ENCODE assay signal across 9 cellular contexts in genomic region chr15:41501961-41502786, GRCh38. TPM values are rescaled to one million over a fixed set of nuclear protein-coding genes. Genes with fewer than 3 reads are reported as not detected.
DNase-seq lines count a peak whose midpoint lies in the region; ATAC-seq and TF ChIP-seq lines count a peak whose summit lies in the region.
"Had no signal": no experiment of that assay in that cellular context is flagged by ENCODE, and none has a peak within 500 bp of the region (broad histone marks: within the 10 kb centered on the region; RNA-seq: fewer than 3 reads in every experiment).

No MANE protein-coding gene starts in this region.

- H3K27ac Mint-ChIP-seq in CD4-positive, alpha-beta T cell: no peak overlapping the region
- no peak overlapping the region for H3K27ac Mint-ChIP-seq in dendritic cell treated with granulocyte-macrophage colony-stimulating factor and Interleukin-4, amounts not matched to agents 40 ng/mL and 50 ng/mL, for 4 days

- intact Hi-C loops in CD4-positive, alpha-beta T cell (cut with DNase I, micrococcal nuclease): no loop called here
- intact Hi-C loops in dendritic cell treated with granulocyte-macrophage colony-stimulating factor and Interleukin-4, amounts not matched to agents 40 ng/mL and 50 ng/mL, for 4 days (cut with micrococcal nuclease): no loop called here

- peak; percentile 83 for ATAC-seq in CD4-positive, alpha-beta T cell (ENCODE audit: poor library complexity)
- ATAC-seq in GM21717 (IDR thresholded peaks at IDR 0.05; ENCODE audit: unreplicated experiment): no peak

- POLR2A ChIA-PET in CD4-positive, alpha-beta T cell (lab: Charles Lee): interaction anchor here (0.9 to 1.4 kb wide), 4 partner anchors 9 to 170 kb away, joined by 3 to 6 read pairs (median 4); partner anchors contain the start of genes ITPKA, NUSAP1 and OIP5

- DNase-seq in CD4-positive, alpha-beta T cell: peak in 3 of 10 experiments; percentile 29 to 52 (median 37)
- DNase-seq in SK-N-MC (ENCODE audit: low read depth, low spot score) (no peak), COLO829 (ENCODE audit: low spot score) (no peak), HuH-7.5 (ENCODE audit: low spot score) (no peak), 8988T (no peak)
- DNase-seq: left cardiac atrium had no signal

- H4K20me1 ChIP-seq in neural cell (ENCODE audit: insufficient read depth): no peaks in the 10 kb centered on the region

- H2AFZ ChIP-seq in neural cell (ENCODE audit: low read depth, low read length): no peak overlapping the region

- no peak for TF ChIP-seq EP300 in neural cell (conservative IDR thresholded peaks at IDR 0.05; ENCODE audit: poor library complexity, severe bottlenecking)

- no peaks in the 10 kb centered on the region for H3K36me3 Mint-ChIP-seq in CD4-positive, alpha-beta T cell (ENCODE audit: low read depth)
- no peaks in the 10 kb centered on the region for H3K36me3 Mint-ChIP-seq in dendritic cell treated with granulocyte-macrophage colony-stimulating factor and Interleukin-4, amounts not matched to agents 40 ng/mL and 50 ng/mL, for 4 days (ENCODE audit: low read depth)

- no peak for TF ChIP-seq CTCF in CD4-positive, alpha-beta T cell (IDR thresholded peaks at IDR 0.05)
- TF ChIP-seq CTCF in neural cell (IDR thresholded peaks at IDR 0.05; ENCODE audit: poor library complexity, severe bottlenecking): no peak

- H3K27me3 Mint-ChIP-seq in CD4-positive, alpha-beta T cell: peaks cover 68% of the 10 kb centered on the region
- peaks cover 84% of the 10 kb centered on the region for H3K27me3 Mint-ChIP-seq in dendritic cell treated with granulocyte-macrophage colony-stimulating factor and Interleukin-4, amounts not matched to agents 40 ng/mL and 50 ng/mL, for 4 days

- CTCF ChIA-PET in CD4-positive, alpha-beta T cell (lab: Charles Lee): interaction anchor here (1.8 kb wide), 1 partner anchor 55 kb away, joined by 4 read pairs; no protein-coding TSS in a partner anchor

- peaks cover 18% of the 10 kb centered on the region for H3K4me1 Mint-ChIP-seq in CD4-positive, alpha-beta T cell (ENCODE audit: low read depth)
- H3K4me1 Mint-ChIP-seq in dendritic cell treated with granulocyte-macrophage colony-stimulating factor and Interleukin-4, amounts not matched to agents 40 ng/mL and 50 ng/mL, for 4 days (ENCODE audit: low read depth): peaks cover 29% of the 10 kb centered on the region

- H3K27ac ChIP-seq in CD4-positive, alpha-beta T cell (ENCODE audit: low read depth, low read length): no peak overlapping the region
- H3K27ac ChIP-seq in SK-N-MC: no peak overlapping the region
- H3K27ac ChIP-seq in neural cell (ENCODE audit: low read length): no peak overlapping the region

- H3K4me3 ChIP-seq in SK-N-MC (peak overlapping the region; percentile 58), neural cell (ENCODE audit: low read length) (peak overlapping the region; percentile 62)

- no peaks in the 10 kb centered on the region for H3K9me3 ChIP-seq in CD4-positive, alpha-beta T cell (ENCODE audit: control insufficient read depth, low read length)
- H3K9me3 ChIP-seq in SK-N-MC (ENCODE audit: low read depth, low read length) (no peaks in the 10 kb centered on the region), neural cell (ENCODE audit: low read length) (no peaks in the 10 kb centered on the region)

- H3K27me3 ChIP-seq in CD4-positive, alpha-beta T cell (ENCODE audit: control insufficient read depth, insufficient read depth, low read length): peaks cover 43% of the 10 kb centered on the region
- H3K27me3 ChIP-seq in neural cell (ENCODE audit: insufficient read depth, low read depth, low read length): peaks cover 93% of the 10 kb centered on the region

- H3K36me3 ChIP-seq in SK-N-MC (ENCODE audit: insufficient read depth, low read length) (no peaks in the 10 kb centered on the region), neural cell (ENCODE audit: insufficient read depth, low read length) (no peaks in the 10 kb centered on the region)

- H3K4me2 ChIP-seq in neural cell (ENCODE audit: low read length): no peak overlapping the region

- peak overlapping the region; percentile 82 for H3K4me3 Mint-ChIP-seq in CD4-positive, alpha-beta T cell
- peak overlapping the region; percentile 68 for H3K4me3 Mint-ChIP-seq in dendritic cell treated with granulocyte-macrophage colony-stimulating factor and Interleukin-4, amounts not matched to agents 40 ng/mL and 50 ng/mL, for 4 days

- H3K9me3 Mint-ChIP-seq in CD4-positive, alpha-beta T cell: no peaks in the 10 kb centered on the region
- no peaks in the 10 kb centered on the region for H3K9me3 Mint-ChIP-seq in dendritic cell treated with granulocyte-macrophage colony-stimulating factor and Interleukin-4, amounts not matched to agents 40 ng/mL and 50 ng/mL, for 4 days

- H3F3A ChIP-seq in neural cell (ENCODE audit: insufficient read depth, low read length, poor library complexity, severe bottlenecking): no peaks in the 10 kb centered on the region

- TF ChIP-seq RAD21 in neural cell (conservative IDR thresholded peaks at IDR 0.05): no peak

- H3K9me2 ChIP-seq in neural cell (ENCODE audit: insufficient read depth, low read length): no peaks in the 10 kb centered on the region

- H3K79me2 ChIP-seq in neural cell (replicated peaks; ENCODE audit: insufficient read depth, low read length): no peaks in the 10 kb centered on the region

- H3K9ac ChIP-seq in SK-N-MC (ENCODE audit: insufficient read length) (no peak overlapping the region), neural cell (ENCODE audit: low read length) (peak overlapping the region; percentile 12)

TF ChIP-seq in neural cell, 6 proteins besides CTCF, POLR2A, EP300 and RAD21:
- no peak for TF ChIP-seq POLR2AphosphoS5 (IDR thresholded peaks at IDR 0.05)
- no peak for TF ChIP-seq MXI1 (conservative IDR thresholded peaks at IDR 0.05; ENCODE audit: poor library complexity, severe bottlenecking)
- no peak for TF ChIP-seq SMC3 (conservative IDR thresholded peaks at IDR 0.05; ENCODE audit: poor library complexity)
- TF ChIP-seq TAF1 (IDR thresholded peaks at IDR 0.05; ENCODE audit: low read depth): no peak
- TF ChIP-seq, protein P1, sequence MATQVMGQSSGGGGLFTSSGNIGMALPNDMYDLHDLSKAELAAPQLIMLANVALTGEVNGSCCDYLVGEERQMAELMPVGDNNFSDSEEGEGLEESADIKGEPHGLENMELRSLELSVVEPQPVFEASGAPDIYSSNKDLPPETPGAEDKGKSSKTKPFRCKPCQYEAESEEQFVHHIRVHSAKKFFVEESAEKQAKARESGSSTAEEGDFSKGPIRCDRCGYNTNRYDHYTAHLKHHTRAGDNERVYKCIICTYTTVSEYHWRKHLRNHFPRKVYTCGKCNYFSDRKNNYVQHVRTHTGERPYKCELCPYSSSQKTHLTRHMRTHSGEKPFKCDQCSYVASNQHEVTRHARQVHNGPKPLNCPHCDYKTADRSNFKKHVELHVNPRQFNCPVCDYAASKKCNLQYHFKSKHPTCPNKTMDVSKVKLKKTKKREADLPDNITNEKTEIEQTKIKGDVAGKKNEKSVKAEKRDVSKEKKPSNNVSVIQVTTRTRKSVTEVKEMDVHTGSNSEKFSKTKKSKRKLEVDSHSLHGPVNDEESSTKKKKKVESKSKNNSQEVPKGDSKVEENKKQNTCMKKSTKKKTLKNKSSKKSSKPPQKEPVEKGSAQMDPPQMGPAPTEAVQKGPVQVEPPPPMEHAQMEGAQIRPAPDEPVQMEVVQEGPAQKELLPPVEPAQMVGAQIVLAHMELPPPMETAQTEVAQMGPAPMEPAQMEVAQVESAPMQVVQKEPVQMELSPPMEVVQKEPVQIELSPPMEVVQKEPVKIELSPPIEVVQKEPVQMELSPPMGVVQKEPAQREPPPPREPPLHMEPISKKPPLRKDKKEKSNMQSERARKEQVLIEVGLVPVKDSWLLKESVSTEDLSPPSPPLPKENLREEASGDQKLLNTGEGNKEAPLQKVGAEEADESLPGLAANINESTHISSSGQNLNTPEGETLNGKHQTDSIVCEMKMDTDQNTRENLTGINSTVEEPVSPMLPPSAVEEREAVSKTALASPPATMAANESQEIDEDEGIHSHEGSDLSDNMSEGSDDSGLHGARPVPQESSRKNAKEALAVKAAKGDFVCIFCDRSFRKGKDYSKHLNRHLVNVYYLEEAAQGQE (IDR thresholded peaks at IDR 0.05; ENCODE audit: borderline replicate concordance): no peak
- no peak for TF ChIP-seq EZH2 (IDR thresholded peaks at IDR 0.05; ENCODE audit: borderline replicate concordance, insufficient read depth, low read length, poor library complexity, severe bottlenecking)

RNA-seq across cellular contexts. Expression of gene ITPKA, which starts 8.5 kb away (rescaled TPM):
- not detected for total RNA-seq in CD4-positive, alpha-beta T cell
- 0.20 and 1.1 TPM in 2 replicates for polyA plus RNA-seq in neural cell
- 1.5 TPM in 1 of 2 replicates, not detected in the other for polyA minus RNA-seq in neural cell

RNA-seq across cellular contexts. Expression of gene LTK, which starts 11.5 kb away (rescaled TPM):
- 1 to 10 TPM; 9.7 to 9.9 TPM for total RNA-seq in CD4-positive, alpha-beta T cell
- polyA plus RNA-seq in neural cell: 0.28 TPM in 1 of 2 replicates, not detected in the other
- not detected in 2 replicates for polyA minus RNA-seq in neural cell

RNA-seq across cellular contexts. Expression of gene RPAP1, which starts 41.9 kb away (rescaled TPM):
- total RNA-seq in CD4-positive, alpha-beta T cell: 10 to 100 TPM; 20.8 to 22.5 TPM
- 9.4 and 10.4 TPM in 2 replicates for polyA plus RNA-seq in neural cell
- 16.6 and 17.0 TPM in 2 replicates for polyA minus RNA-seq in neural cell

RNA-seq across cellular contexts. Expression of gene TYRO3, which starts 56.8 kb away (rescaled TPM):
- under 1 TPM; 0.42 to 0.47 TPM for total RNA-seq in CD4-positive, alpha-beta T cell
- polyA plus RNA-seq in neural cell: 11.6 and 12.1 TPM in 2 replicates
- 14.4 and 14.5 TPM in 2 replicates for polyA minus RNA-seq in neural cell
